Comparison of ENCODE assay signal across 9 cellular contexts in the genomic region with DNA sequence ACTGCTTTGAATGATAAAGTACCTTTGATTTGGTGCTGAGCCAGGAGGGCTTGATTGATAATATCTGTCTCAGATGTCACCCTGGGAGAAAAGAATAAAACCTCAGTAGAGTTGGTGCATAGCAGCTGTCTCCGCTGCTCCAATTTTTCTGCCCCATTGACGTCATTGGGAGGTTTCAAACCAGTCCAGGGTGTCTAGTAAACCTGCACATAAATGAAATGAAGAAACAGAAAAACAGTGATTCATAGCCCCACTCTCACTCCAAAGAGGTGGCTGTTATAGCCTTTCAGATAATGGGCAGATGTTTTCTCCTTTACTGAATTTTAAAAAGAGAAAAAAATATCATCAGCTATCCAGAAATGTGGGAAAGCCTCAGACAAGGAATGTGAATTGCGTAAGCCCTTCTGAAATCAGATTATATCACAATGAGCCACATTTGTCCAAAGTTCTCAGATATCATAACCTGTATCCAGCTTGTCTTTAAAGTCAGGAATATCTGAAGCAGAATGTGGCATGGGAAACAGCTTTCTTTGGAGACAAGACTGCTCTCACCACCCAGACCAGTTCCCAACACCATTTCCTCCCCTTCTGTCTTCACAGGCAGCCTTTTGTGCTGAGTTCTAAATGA.
A peak's percentile ranks its signal among the peaks of the same experiment; 100 is the strongest.
DNase-seq lines count a peak whose midpoint lies in the region; ATAC-seq and TF ChIP-seq lines count a peak whose summit lies in the region.
"Had no signal": no experiment of that assay in that cellular context is flagged by ENCODE, and none has a peak within 500 bp of the region (broad histone marks: within the 10 kb centered on the region; RNA-seq: fewer than 3 reads in every experiment).

No MANE protein-coding gene starts in this region.

- H3K27me3 Mint-ChIP-seq in type B pancreatic cell = no peaks in the 10 kb centered on the region

- ATAC-seq in Right ventricle myocardium inferior (peak; percentile 79), HG02970 (IDR thresholded peaks at IDR 0.05; ENCODE audit: low FRiP score, unreplicated experiment) (no peak)

- no peak overlapping the region for H3K4me3 Mint-ChIP-seq in type B pancreatic cell

- no peak for TF ChIP-seq CTCF in type B pancreatic cell (conservative IDR thresholded peaks at IDR 0.05)

- intact Hi-C loops in Right ventricle myocardium inferior (cut with DNase I) (no loop called here), cardiac septum (cut with DNase I) (no loop called here)

- peaks cover 17% of the 10 kb centered on the region for H3K4me1 Mint-ChIP-seq in type B pancreatic cell (ENCODE audit: unreplicated experiment)

- DNase-seq in Right ventricle myocardium inferior (ENCODE audit: missing footprints) = no peak
- no peak for DNase-seq in cardiac septum (ENCODE audit: low spot score)
- DNase-seq in activated CD8-positive, alpha-beta memory T cell treated with anti-CD3 and anti-CD28 coated beads, Interleukin-2, amount 50 U/mL, for 24 hours (ENCODE audit: extremely low read depth) = peak; percentile 7
- DNase-seq in iris pigment epithelial cell (ENCODE audit: low read depth) = peak; percentile 37
- DNase-seq in type B pancreatic cell (ENCODE audit: extremely low spot score, unreplicated experiment) = no peak
- no peak for DNase-seq in dermis blood vessel endothelial cell
- DNase-seq in NOMO-1 treated with dmso at 0.1 percent for 144 hours (lab: John Stamatoyannopoulos, UW; ENCODE audit: unreplicated experiment) = no peak
- DNase-seq: KBM-7 had no signal

- H3K36me3 Mint-ChIP-seq in type B pancreatic cell = no peaks in the 10 kb centered on the region

- no peaks in the 10 kb centered on the region for H3K9me3 Mint-ChIP-seq in type B pancreatic cell

- peak overlapping the region; percentile 49 for H3K27ac Mint-ChIP-seq in type B pancreatic cell

Comparison
In these comparisons a context has a peak if more than half of its experiments do, and no peak if none do; other contexts are left out.
1. DNase-seq: peak in activated CD8-positive, alpha-beta memory T cell treated with anti-CD3 and anti-CD28 coated beads, Interleukin-2, amount 50 U/mL, for 24 hours (single experiment) and iris pigment epithelial cell (single experiment); none in Right ventricle myocardium inferior (single experiment), cardiac septum (single experiment), type B pancreatic cell (single experiment), dermis blood vessel endothelial cell (single experiment) and NOMO-1 treated with dmso at 0.1 percent for 144 hours (single experiment).